In genomic region chr3:113743006-113743639, GRCh38 we compare ENCODE assay signal across 1 cellular context.
TF ChIP-seq lines count a peak whose summit lies in the region.

No MANE protein-coding gene starts in this region.

TF ChIP-seq in K562, 482 proteins besides CTCF, POLR2A, EP300 and RAD21:
- TF ChIP-seq POLR2B (IDR thresholded peaks at IDR 0.05; ENCODE audit: low read depth, partially characterized antibody) (no peak), NFE2L1 (tag; IDR thresholded peaks at IDR 0.05; ENCODE audit: borderline replicate concordance, low read depth) (no peak), FUS (optimal IDR thresholded peaks at IDR 0.05; ENCODE audit: low read depth, low read length) (no peak), ZNF184 (CRISPR knock-in tag; IDR thresholded peaks at IDR 0.05) (no peak), MEF2A (IDR thresholded peaks at IDR 0.05; ENCODE audit: control insufficient read depth, low read depth, low read length) (no peak), MYNN (IDR thresholded peaks at IDR 0.05) (peak; percentile 99), MYNN (CRISPR knock-in tag; IDR thresholded peaks at IDR 0.05) (no peak)
